8 cellular contexts compared by ENCODE assay signal in genomic region chr19:48351341-48351752, GRCh38. TPM values are rescaled to one million over a fixed set of nuclear protein-coding genes. Genes with fewer than 3 reads are reported as not detected.
DNase-seq lines count a peak whose midpoint lies in the region; ATAC-seq and TF ChIP-seq lines count a peak whose summit lies in the region.

No MANE protein-coding gene starts in this region.

- in situ Hi-C loops in mammary epithelial cell (cut with MboI; ENCODE audit: low sequenced_read_pairs in 2 of 2): no loop called here

- H3K27me3 ChIP-seq in WERI-Rb-1 (ENCODE audit: insufficient read depth, low read depth, severe bottlenecking): no peaks in the 10 kb centered on the region
- H3K27me3 ChIP-seq in mammary epithelial cell (ENCODE audit: insufficient read depth, low read length): no peaks in the 10 kb centered on the region

- dilution Hi-C loops in mammary epithelial cell (cut with HindIII; ENCODE audit: low sequenced_read_pairs): no loop called here

- H3K27ac ChIP-seq in WERI-Rb-1: no peak overlapping the region
- H3K27ac ChIP-seq in mammary epithelial cell (ENCODE audit: insufficient read depth, low read depth, low read length): no peak overlapping the region

- intact Hi-C loops in mammary epithelial cell (cut with micrococcal nuclease): loop anchor here (1.0 kb wide), 1 partner anchor 233 kb away; no protein-coding TSS in a partner anchor
- intact Hi-C loops in left colon (cut with DNase I, micrococcal nuclease): no loop called here

- no peaks in the 10 kb centered on the region for H3K4me1 ChIP-seq in mammary epithelial cell (ENCODE audit: insufficient read depth, low read length)

- CTCF ChIA-PET in mammary epithelial cell (lab: Charles Lee; ENCODE audit: low non-redundant PET): interaction anchor here (0.8 kb wide), 1 partner anchor 12 kb away, joined by 6 read pairs; no protein-coding TSS in a partner anchor

- H3K9me3 ChIP-seq in WERI-Rb-1 (ENCODE audit: severe bottlenecking) (no peaks in the 10 kb centered on the region), mammary epithelial cell (replicated peaks; ENCODE audit: insufficient read depth, low read length) (no peaks in the 10 kb centered on the region)

- H3K79me2 ChIP-seq in mammary epithelial cell (ENCODE audit: insufficient read depth, low read length): no peaks in the 10 kb centered on the region

- H4K20me1 ChIP-seq in mammary epithelial cell (ENCODE audit: insufficient read depth, low read length): no peaks in the 10 kb centered on the region

- no peak overlapping the region for H3K9ac ChIP-seq in mammary epithelial cell (ENCODE audit: insufficient read depth, low read length)

- H3K4me2 ChIP-seq in mammary epithelial cell (ENCODE audit: insufficient read depth, low read depth, low read length): no peak overlapping the region

- no peak overlapping the region for H2AFZ ChIP-seq in mammary epithelial cell (ENCODE audit: low read depth, low read length)

- H3K4me3 ChIP-seq in WERI-Rb-1 (ENCODE audit: low read depth, low read length): no peak overlapping the region
- H3K4me3 ChIP-seq in mammary epithelial cell (replicated peaks in 1 of 3; ENCODE audit: insufficient read depth in 1 of 3, low read depth in 2 of 3, low read length in 3 of 3): no peak overlapping the region

- H3K36me3 ChIP-seq in WERI-Rb-1: no peaks in the 10 kb centered on the region
- no peaks in the 10 kb centered on the region for H3K36me3 ChIP-seq in mammary epithelial cell (ENCODE audit: insufficient read depth, low read length)

- no TSS peak for BruUV-seq in mammary epithelial cell (replicated peaks; lab: Mats Ljungman, UMichigan)

- TF ChIP-seq CTCF in GM12873 (IDR thresholded peaks at IDR 0.05; ENCODE audit: insufficient read depth, low read depth, low read length, missing control alignments) (peak; percentile 93), WERI-Rb-1 (IDR thresholded peaks at IDR 0.05; ENCODE audit: low read depth, low read length) (peak; percentile 71), mammary epithelial cell (conservative IDR thresholded peaks at IDR 0.05 in 1 of 2, IDR thresholded peaks at IDR 0.05 in 1 of 2; ENCODE audit: extremely low read depth in 1 of 2, insufficient read depth in 1 of 2, low read depth in 1 of 2, low read length in 2 of 2) (peak; percentile 78 to 85)

- peak; percentile 41 for DNase-seq in NCI-H1105 (lab: John Stamatoyannopoulos, UW)
- peak; percentile 86 for DNase-seq in WERI-Rb-1
- peak; percentile 32 for DNase-seq in mammary epithelial cell
- peak; percentile 70 to 85 for DNase-seq in left colon
- DNase-seq in stimulated activated CD4-positive, alpha-beta T cell treated with anti-CD3 and anti-CD28 coated beads, TNF-alpha, amount 100 ng/mL, for 24 hours (ENCODE audit: low read depth in 3 of 3): peak; percentile 66 to 83 (median 70)
- DNase-seq in dedifferentiated amniotic fluid mesenchymal stem cell (ENCODE audit: extremely low spot score): no peak

- WGBS in mammary epithelial cell (ENCODE audit: low coverage, missing lambda C conversion rate): 28% methylated on average over 4 of the region's 8 CpGs

- ATAC-seq in left colon (peak; percentile 97), HG03520 (IDR thresholded peaks at IDR 0.05; ENCODE audit: unreplicated experiment) (no peak)

RNA-seq across cellular contexts. Expression of gene TMEM143, which starts 12.4 kb away (rescaled TPM):
- total RNA-seq in mammary epithelial cell: 1 to 10 TPM; 4.5 to 9.0 TPM
- 5.6 TPM for polyA plus RNA-seq in mammary epithelial cell
- 5.6 TPM for polyA minus RNA-seq in mammary epithelial cell
- total RNA-seq in left colon: 10 to 100 TPM; 12.5 to 18.4 TPM

RNA-seq across cellular contexts. Expression of gene SYNGR4, which starts 12.8 kb away (rescaled TPM):
- total RNA-seq in mammary epithelial cell: not detected
- polyA plus RNA-seq in mammary epithelial cell: not detected
- not detected for polyA minus RNA-seq in mammary epithelial cell
- total RNA-seq in left colon: not detected

RNA-seq across cellular contexts. Expression of gene EMP3, which starts 26.0 kb away (rescaled TPM):
- total RNA-seq in mammary epithelial cell: 100 to 1,000 TPM in 1 of 2 donors, 10 to 100 TPM in 1; 12.2 to 104 TPM
- polyA plus RNA-seq in mammary epithelial cell: 322 TPM
- polyA minus RNA-seq in mammary epithelial cell: 270 TPM
- 10 to 100 TPM in 1 of 2 donors, 1 to 10 TPM in 1; 8.4 to 33.4 TPM for total RNA-seq in left colon

RNA-seq across cellular contexts. Expression of gene KDELR1, which starts 40.0 kb away (rescaled TPM):
- total RNA-seq in mammary epithelial cell (100 to 1,000 TPM in 1 of 2 donors, 10 to 100 TPM in 1; 73.2 to 171 TPM), left colon (100 to 1,000 TPM; 226 to 236 TPM)
- polyA plus RNA-seq in mammary epithelial cell: 112 TPM
- 262 TPM for polyA minus RNA-seq in mammary epithelial cell

RNA-seq across cellular contexts. Expression of gene GRIN2D, which starts 42.1 kb away (rescaled TPM):
- total RNA-seq in mammary epithelial cell (under 1 TPM; 0.17 to 0.21 TPM), left colon (under 1 TPM; 0.37 to 0.61 TPM)
- 0.05 TPM for polyA plus RNA-seq in mammary epithelial cell
- polyA minus RNA-seq in mammary epithelial cell: 0.21 TPM
